8 cellular contexts compared by ENCODE assay signal in genomic region chr11:93197383-93198220, GRCh38. TPM values are rescaled to one million over a fixed set of nuclear protein-coding genes. Genes with fewer than 3 reads are reported as not detected.
DNase-seq lines count a peak whose midpoint lies in the region; ATAC-seq and TF ChIP-seq lines count a peak whose summit lies in the region.

TSS of gene SLC36A4 (minus strand) at chr11:93197991. CDS start at chr11:93197832, 159 bp downstream.

- H3K9me3 ChIP-seq in BLaER1 treated with 17β-estradiol and CSF1 and Interleukin-3, amounts not matched to agents 10 nM and 100 nM (replicated peaks in 1 of 11) = no peaks in the 10 kb centered on the region
- no peaks in the 10 kb centered on the region for H3K9me3 ChIP-seq in duodenal mucosa (ENCODE audit: control insufficient read depth in 1 of 2, low read length in 2 of 2)

- H3K27me3 ChIP-seq in BLaER1 treated with 17β-estradiol and CSF1 and Interleukin-3, amounts not matched to agents 10 nM and 100 nM = no peaks in the 10 kb centered on the region
- H3K27me3 ChIP-seq in duodenal mucosa (ENCODE audit: control insufficient read depth in 1 of 2, insufficient read depth in 2 of 2, low read length in 2 of 2) = no peaks in the 10 kb centered on the region

- H3K4me2 ChIP-seq in BLaER1 treated with 17β-estradiol and CSF1 and Interleukin-3, amounts not matched to agents 10 nM and 100 nM = peak within 1 kb of the TSS; percentile 73 to 93 (median 84)

- no peak for TF ChIP-seq POLR2A in lower leg skin (IDR thresholded peaks at IDR 0.05)

- H3K36me3 ChIP-seq in BLaER1 treated with 17β-estradiol and CSF1 and Interleukin-3, amounts not matched to agents 10 nM and 100 nM = no peaks in the 10 kb centered on the region; a peak in 1 of 22 replicates
- H3K36me3 ChIP-seq in duodenal mucosa (ENCODE audit: control insufficient read depth in 1 of 2, insufficient read depth in 2 of 2, low read length in 2 of 2) = no peaks in the 10 kb centered on the region

- ATAC-seq in GM19351 (IDR thresholded peaks at IDR 0.05; ENCODE audit: unreplicated experiment) (peak; percentile 83), HG03520 (IDR thresholded peaks at IDR 0.05; ENCODE audit: unreplicated experiment) (peak; percentile 86)

- H3K9me3 Mint-ChIP-seq in activated CD4-positive, alpha-beta memory T cell treated with anti-CD3 and anti-CD28 coated beads, Interleukin-2, amount 10 ng/mL, durations not matched to agents 7 days and 5 days = no peaks in the 10 kb centered on the region

- peak within 1 kb of the TSS; percentile 63 to 89 (median 82) for H3K4me3 ChIP-seq in BLaER1 treated with 17β-estradiol and CSF1 and Interleukin-3, amounts not matched to agents 10 nM and 100 nM
- H3K4me3 ChIP-seq in duodenal mucosa (ENCODE audit: low read depth in 1 of 2, low read length in 2 of 2) (peak within 1 kb of the TSS; percentile 77 to 82), lower leg skin (ENCODE audit: low read depth, poor library complexity, severe bottlenecking) (peak within 1 kb of the TSS; percentile 64)

- H3K4me3 Mint-ChIP-seq in activated CD4-positive, alpha-beta memory T cell treated with anti-CD3 and anti-CD28 coated beads, Interleukin-2, amount 10 ng/mL, durations not matched to agents 7 days and 5 days = peak within 1 kb of the TSS; percentile 87

- no peaks in the 10 kb centered on the region for H3K36me3 Mint-ChIP-seq in activated CD4-positive, alpha-beta memory T cell treated with anti-CD3 and anti-CD28 coated beads, Interleukin-2, amount 10 ng/mL, durations not matched to agents 7 days and 5 days (ENCODE audit: low read depth)

- intact Hi-C loops in lower leg skin (cut with DNase I; ENCODE audit: low total_unique reads) = no loop called here

- peaks cover 23% of the 10 kb centered on the region for H3K4me1 Mint-ChIP-seq in activated CD4-positive, alpha-beta memory T cell treated with anti-CD3 and anti-CD28 coated beads, Interleukin-2, amount 10 ng/mL, durations not matched to agents 7 days and 5 days

- POLR2A ChIA-PET in activated CD4-positive, alpha-beta memory T cell treated with anti-CD3 and anti-CD28 coated beads, Interleukin-2, amount 10 ng/mL, durations not matched to agents 7 days and 5 days (lab: Charles Lee) = interaction anchor here (0.7 to 2.9 kb wide), 9 partner anchors 9 to 1297 kb away, joined by 3 to 12 read pairs (median 4); partner anchors contain the start of genes C11orf54, CEP295, MED17 and TAF1D

- WGBS in lower leg skin, 2 donors = 0 to 1% methylated on average over 34 to 52 of the region's 82 CpGs

- H3K27me3 Mint-ChIP-seq in activated CD4-positive, alpha-beta memory T cell treated with anti-CD3 and anti-CD28 coated beads, Interleukin-2, amount 10 ng/mL, durations not matched to agents 7 days and 5 days = peaks cover 9% of the 10 kb centered on the region

- TF ChIP-seq CTCF in lower leg skin (IDR thresholded peaks at IDR 0.05) = no peak

- peaks cover 6 to 34% (median 12%) of the 10 kb centered on the region in 10 experiments; a peak in 16 of 20 replicates for H3K4me1 ChIP-seq in BLaER1 treated with 17β-estradiol and CSF1 and Interleukin-3, amounts not matched to agents 10 nM and 100 nM
- H3K4me1 ChIP-seq in duodenal mucosa (ENCODE audit: control insufficient read depth in 1 of 2, insufficient read depth in 2 of 2, low read length in 2 of 2) = peaks cover 0 to 9% of the 10 kb centered on the region in 2 donors

- peak within 1 kb of the TSS; percentile 92 to 99 (median 98) for H3K27ac ChIP-seq in BLaER1 treated with 17β-estradiol and CSF1 and Interleukin-3, amounts not matched to agents 10 nM and 100 nM
- H3K27ac ChIP-seq in duodenal mucosa (ENCODE audit: low read depth, low read length) = peak within 1 kb of the TSS; percentile 92

- H4K20me1 ChIP-seq in BLaER1 treated with 17β-estradiol and CSF1 and Interleukin-3, amounts not matched to agents 10 nM and 100 nM = peaks cover 0 to 21% (median 0%) of the 10 kb centered on the region in 11 experiments; a peak in 5 of 22 replicates

- CTCF ChIA-PET in activated CD4-positive, alpha-beta memory T cell treated with anti-CD3 and anti-CD28 coated beads, Interleukin-2, amount 10 ng/mL, durations not matched to agents 7 days and 5 days (lab: Charles Lee) = interaction anchor here (0.9 to 1.9 kb wide), 2 partner anchors 255 to 455 kb away, joined by 3 to 4 read pairs; no protein-coding TSS in a partner anchor

- peak; percentile 70 for DNase-seq in NCI-H69 (lab: John Stamatoyannopoulos, UW)
- peak; percentile 88 for DNase-seq in activated CD4-positive, alpha-beta memory T cell treated with anti-CD3 and anti-CD28 coated beads, Interleukin-2, amount 10 ng/mL, durations not matched to agents 7 days and 5 days
- peak; percentile 93 to 98 for DNase-seq in lower leg skin (ENCODE audit: low spot score in 2 of 2)
- DNase-seq in stimulated activated CD4-positive, alpha-beta T cell treated with anti-CD3 and anti-CD28 coated beads, Interleukin-4, amount 100 ng/mL, for 4 hours = peak; percentile 79 to 87

- H3K27ac Mint-ChIP-seq in activated CD4-positive, alpha-beta memory T cell treated with anti-CD3 and anti-CD28 coated beads, Interleukin-2, amount 10 ng/mL, durations not matched to agents 7 days and 5 days = peak within 1 kb of the TSS; percentile 83

- peak within 1 kb of the TSS; percentile 91 to 99 (median 97) for H3K9ac ChIP-seq in BLaER1 treated with 17β-estradiol and CSF1 and Interleukin-3, amounts not matched to agents 10 nM and 100 nM
- H3K9ac ChIP-seq in duodenal mucosa (ENCODE audit: low read depth in 1 of 2, low read length in 2 of 2) = peak within 1 kb of the TSS; percentile 65 to 67

RNA-seq across cellular contexts. Expression of gene SLC36A4, which starts in this region (rescaled TPM):
- total RNA-seq in activated CD4-positive, alpha-beta memory T cell treated with anti-CD3 and anti-CD28 coated beads, Interleukin-2, amount 10 ng/mL, durations not matched to agents 7 days and 5 days = 10 to 100 TPM; 10.7 to 13.5 TPM
- 10 to 100 TPM in 1 of 4 donors, 1 to 10 TPM in 3; 4.8 to 15.3 (median 6.2) TPM for total RNA-seq in lower leg skin

Comparison
In these comparisons a context has a peak if more than half of its experiments do, and no peak if none do; other contexts are left out.
1. Peak in every context shown above with its lines: DNase-seq, ATAC-seq, H3K4me3 ChIP-seq and H3K27ac ChIP-seq.